Comparison of ENCODE assay signal across 20 cellular contexts in the genomic region with DNA sequence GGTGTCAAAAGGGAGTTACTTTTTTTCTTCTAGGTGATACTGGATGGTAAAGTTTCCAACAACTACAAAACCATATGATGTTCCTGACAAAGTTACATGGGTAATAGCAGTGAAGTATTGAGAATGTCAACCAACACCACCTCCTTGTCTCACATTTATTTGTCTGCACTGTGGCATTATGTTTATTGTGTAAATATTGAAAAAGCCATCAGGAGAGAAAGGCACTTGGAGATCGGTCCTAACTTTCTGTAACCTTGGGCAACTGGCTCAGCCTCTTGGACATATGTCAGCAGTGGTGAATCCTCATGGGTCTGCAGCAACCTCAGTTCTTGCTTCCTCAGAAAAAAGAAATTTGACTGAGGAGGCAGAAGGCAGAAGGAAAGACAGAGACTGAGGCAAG.
"Had no signal": no experiment of that assay in that cellular context is flagged by ENCODE, and none has a peak within 500 bp of the region (broad histone marks: within the 10 kb centered on the region; RNA-seq: fewer than 3 reads in every experiment).

No MANE protein-coding gene starts in this region.

- H3K9me3 ChIP-seq: esophagus squamous epithelium, neutrophil, pancreas, sigmoid colon, suprapubic skin, transverse colon, upper lobe of right lung, uterus had no signal

- H3K36me3 Mint-ChIP-seq: natural killer cell treated with Interleukin-12 subunit alpha and Interleukin-12 subunit beta and Interleukin-15 and Interleukin-18, amount 100 ng/mL, for 72 hours had no signal

- H3K27ac Mint-ChIP-seq: effector memory CD8-positive, alpha-beta T cell; memory B cell; natural killer cell treated with Interleukin-12 subunit alpha and Interleukin-12 subunit beta and Interleukin-15 and Interleukin-18, amount 100 ng/mL, for 72 hours; progenitor cell of endocrine pancreas; stimulated activated naive B cell treated with anti-CD40 and anti-IgM and Interleukin-4, amounts not matched to agents 10 μg/mL and 1 μg/mL and 100 μg/mL, for 72 hours; stimulated activated naive CD8-positive, alpha-beta T cell treated with anti-CD3 and anti-CD28 coated beads, Interleukin-15, Interleukin-2, amounts not matched to agents 100 ng/mL and 50 ng/mL, for 24 hours had no signal

- DNase-seq: effector memory CD8-positive, alpha-beta T cell; erythroblast; esophagus squamous epithelium; head of caudate nucleus; pancreas; right cardiac atrium; stimulated activated naive B cell treated with anti-CD40 and anti-IgM and Interleukin-4, amounts not matched to agents 10 μg/mL and 1 μg/mL and 100 μg/mL, for 72 hours; transverse colon; upper lobe of right lung had no signal

- H3K4me1 Mint-ChIP-seq: stimulated activated naive B cell treated with anti-CD40 and anti-IgM and Interleukin-4, amounts not matched to agents 10 μg/mL and 1 μg/mL and 100 μg/mL, for 72 hours had no signal

- H3K4me3 Mint-ChIP-seq: effector memory CD8-positive, alpha-beta T cell; memory B cell; natural killer cell treated with Interleukin-12 subunit alpha and Interleukin-12 subunit beta and Interleukin-15 and Interleukin-18, amount 100 ng/mL, for 72 hours; neural crest cell; stimulated activated naive B cell treated with anti-CD40 and anti-IgM and Interleukin-4, amounts not matched to agents 10 μg/mL and 1 μg/mL and 100 μg/mL, for 72 hours; stimulated activated naive CD8-positive, alpha-beta T cell treated with anti-CD3 and anti-CD28 coated beads, Interleukin-15, Interleukin-2, amounts not matched to agents 100 ng/mL and 50 ng/mL, for 24 hours had no signal

- H3K27ac ChIP-seq: neutrophil, pancreas, sigmoid colon, transverse colon, upper lobe of right lung, uterus had no signal

- H3K4me1 ChIP-seq: pancreas, sigmoid colon, upper lobe of right lung, uterus had no signal

- H3K9me3 Mint-ChIP-seq: effector memory CD8-positive, alpha-beta T cell; memory B cell; natural killer cell treated with Interleukin-12 subunit alpha and Interleukin-12 subunit beta and Interleukin-15 and Interleukin-18, amount 100 ng/mL, for 72 hours; neural crest cell; stimulated activated naive B cell treated with anti-CD40 and anti-IgM and Interleukin-4, amounts not matched to agents 10 μg/mL and 1 μg/mL and 100 μg/mL, for 72 hours; stimulated activated naive CD8-positive, alpha-beta T cell treated with anti-CD3 and anti-CD28 coated beads, Interleukin-15, Interleukin-2, amounts not matched to agents 100 ng/mL and 50 ng/mL, for 24 hours had no signal

- H3K36me3 ChIP-seq: esophagus squamous epithelium, neutrophil, pancreas, sigmoid colon, suprapubic skin, transverse colon, upper lobe of right lung, uterus had no signal

- H3K4me3 ChIP-seq: coronary artery, esophagus squamous epithelium, lung, pancreas, sigmoid colon, suprapubic skin, transverse colon, upper lobe of right lung, uterus had no signal

- H3K27me3 Mint-ChIP-seq: memory B cell; stimulated activated naive B cell treated with anti-CD40 and anti-IgM and Interleukin-4, amounts not matched to agents 10 μg/mL and 1 μg/mL and 100 μg/mL, for 72 hours; stimulated activated naive CD8-positive, alpha-beta T cell treated with anti-CD3 and anti-CD28 coated beads, Interleukin-15, Interleukin-2, amounts not matched to agents 100 ng/mL and 50 ng/mL, for 24 hours had no signal

- H3K27me3 ChIP-seq: esophagus squamous epithelium, neutrophil, pancreas, sigmoid colon, suprapubic skin, transverse colon, upper lobe of right lung, uterus had no signal

- ATAC-seq: effector memory CD8-positive, alpha-beta T cell; natural killer cell treated with Interleukin-12 subunit alpha and Interleukin-12 subunit beta and Interleukin-15 and Interleukin-18, amount 100 ng/mL, for 72 hours; stimulated activated naive B cell treated with anti-CD40 and anti-IgM and Interleukin-4, amounts not matched to agents 10 μg/mL and 1 μg/mL and 100 μg/mL, for 72 hours had no signal
